In the genomic region with DNA sequence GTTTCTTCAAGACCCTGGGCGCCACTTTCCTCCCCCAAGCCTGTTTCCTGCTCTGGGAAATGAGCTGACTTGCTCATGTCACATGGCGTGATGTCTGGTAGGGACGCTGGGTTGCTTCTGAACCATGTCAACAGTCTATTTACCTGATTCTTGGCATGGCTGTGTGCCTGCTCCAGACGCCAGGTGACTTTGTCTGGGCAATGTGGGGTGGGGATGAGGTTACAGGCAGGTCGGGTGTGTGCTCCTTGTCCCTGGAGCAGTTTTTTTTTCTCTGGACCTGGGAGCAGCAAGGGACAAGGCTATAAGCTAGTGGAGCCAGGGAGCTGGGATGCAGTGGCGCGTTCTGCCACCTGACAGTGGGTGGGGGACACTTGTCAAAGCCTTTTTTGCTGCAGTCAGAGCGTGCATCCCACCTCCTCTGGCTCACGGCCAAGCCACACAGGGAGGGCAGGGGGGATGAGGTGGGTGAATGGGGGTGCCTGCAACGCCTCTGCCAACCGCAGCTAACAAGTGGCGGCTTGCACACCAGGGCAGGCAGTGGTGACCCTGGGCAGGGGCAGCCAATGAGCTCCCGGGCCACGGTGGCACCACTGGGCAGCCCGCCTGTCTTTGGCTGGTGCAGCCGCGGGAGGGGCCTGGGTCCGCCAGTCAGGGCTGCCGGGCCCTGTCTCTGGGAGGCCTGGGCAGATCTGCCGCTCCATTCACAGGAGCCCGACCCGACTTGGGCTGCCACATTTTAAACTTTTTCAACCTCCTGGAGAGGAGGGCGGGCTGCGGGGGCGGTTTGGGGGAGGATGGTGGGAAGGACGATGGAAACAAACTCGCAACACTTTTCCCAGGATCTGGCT, we compare ENCODE assay signal across 1 cellular context.
TF ChIP-seq lines count a peak whose summit lies in the region.

No MANE protein-coding gene starts in this region.

TF ChIP-seq in HepG2, 621 proteins besides CTCF, POLR2A, EP300 and RAD21 (continued from another document and continues in another):
- TF ChIP-seq, protein P1, sequence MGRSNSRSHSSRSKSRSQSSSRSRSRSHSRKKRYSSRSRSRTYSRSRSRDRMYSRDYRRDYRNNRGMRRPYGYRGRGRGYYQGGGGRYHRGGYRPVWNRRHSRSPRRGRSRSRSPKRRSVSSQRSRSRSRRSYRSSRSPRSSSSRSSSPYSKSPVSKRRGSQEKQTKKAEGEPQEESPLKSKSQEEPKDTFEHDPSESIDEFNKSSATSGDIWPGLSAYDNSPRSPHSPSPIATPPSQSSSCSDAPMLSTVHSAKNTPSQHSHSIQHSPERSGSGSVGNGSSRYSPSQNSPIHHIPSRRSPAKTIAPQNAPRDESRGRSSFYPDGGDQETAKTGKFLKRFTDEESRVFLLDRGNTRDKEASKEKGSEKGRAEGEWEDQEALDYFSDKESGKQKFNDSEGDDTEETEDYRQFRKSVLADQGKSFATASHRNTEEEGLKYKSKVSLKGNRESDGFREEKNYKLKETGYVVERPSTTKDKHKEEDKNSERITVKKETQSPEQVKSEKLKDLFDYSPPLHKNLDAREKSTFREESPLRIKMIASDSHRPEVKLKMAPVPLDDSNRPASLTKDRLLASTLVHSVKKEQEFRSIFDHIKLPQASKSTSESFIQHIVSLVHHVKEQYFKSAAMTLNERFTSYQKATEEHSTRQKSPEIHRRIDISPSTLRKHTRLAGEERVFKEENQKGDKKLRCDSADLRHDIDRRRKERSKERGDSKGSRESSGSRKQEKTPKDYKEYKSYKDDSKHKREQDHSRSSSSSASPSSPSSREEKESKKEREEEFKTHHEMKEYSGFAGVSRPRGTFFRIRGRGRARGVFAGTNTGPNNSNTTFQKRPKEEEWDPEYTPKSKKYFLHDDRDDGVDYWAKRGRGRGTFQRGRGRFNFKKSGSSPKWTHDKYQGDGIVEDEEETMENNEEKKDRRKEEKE (IDR thresholded peaks at IDR 0.05): no peak
- TF ChIP-seq CCAR2 (optimal IDR thresholded peaks at IDR 0.05; ENCODE audit: low read depth, low read length) (no peak), ZNF615 (CRISPR knock-in tag; IDR thresholded peaks at IDR 0.05; ENCODE audit: borderline replicate concordance) (no peak), ZHX1 (CRISPR knock-in tag; IDR thresholded peaks at IDR 0.05; ENCODE audit: low read depth) (no peak; the same call in 1 of the 2 replicates), ZNF207 (IDR thresholded peaks at IDR 0.05; ENCODE audit: borderline replicate concordance) (no peak), TFDP2 (CRISPR knock-in tag; IDR thresholded peaks at IDR 0.05) (peak; percentile 42; the same call in 1 of the 2 replicates), ZMYM2 (CRISPR knock-in tag; IDR thresholded peaks at IDR 0.05) (no peak), ZNF83 (CRISPR knock-in tag; IDR thresholded peaks at IDR 0.05; ENCODE audit: borderline replicate concordance) (0 out of 2 replicates have a peak, but pooled peaks have one; percentile 19), SAP130 (CRISPR knock-in tag; IDR thresholded peaks at IDR 0.05; ENCODE audit: low read depth) (peak; percentile 63), SIN3A (IDR thresholded peaks at IDR 0.05; ENCODE audit: borderline replicate concordance, low read depth, low read length) (no peak), SMAD9 (CRISPR knock-in tag; IDR thresholded peaks at IDR 0.05) (no peak), MED1 (CRISPR knock-in tag; IDR thresholded peaks at IDR 0.05) (peak; percentile 53), THRA (CRISPR knock-in tag; IDR thresholded peaks at IDR 0.05; ENCODE audit: borderline replicate concordance) (peak; percentile 16; the same call in 1 of the 2 replicates), THYN1 (CRISPR knock-in tag; IDR thresholded peaks at IDR 0.05; ENCODE audit: borderline replicate concordance, low read depth) (no peak), ZNF354B (CRISPR knock-in tag; IDR thresholded peaks at IDR 0.05) (no peak), AHR (CRISPR knock-in tag; IDR thresholded peaks at IDR 0.05) (no peak), ZNF337 (CRISPR knock-in tag; IDR thresholded peaks at IDR 0.05; ENCODE audit: borderline replicate concordance, low read depth) (no peak), ZNF563 (CRISPR knock-in tag; IDR thresholded peaks at IDR 0.05) (no peak; the same call in 1 of the 2 replicates), ZFP37 (CRISPR knock-in tag; IDR thresholded peaks at IDR 0.05; ENCODE audit: borderline replicate concordance) (no peak), PATZ1 (CRISPR knock-in tag; IDR thresholded peaks at IDR 0.05) (peak; percentile 94), ZNF766 (CRISPR knock-in tag; IDR thresholded peaks at IDR 0.05; ENCODE audit: borderline replicate concordance) (no peak), SCMH1 (CRISPR knock-in tag; IDR thresholded peaks at IDR 0.05; ENCODE audit: borderline replicate concordance) (no peak), ZHX2 (IDR thresholded peaks at IDR 0.05; ENCODE audit: low read depth) (no peak), ZHX2 (CRISPR knock-in tag; IDR thresholded peaks at IDR 0.05; ENCODE audit: borderline replicate concordance) (no peak), ADNP (CRISPR knock-in tag; IDR thresholded peaks at IDR 0.05) (no peak), SOX6 (IDR thresholded peaks at IDR 0.05) (no peak), SOX6 (CRISPR knock-in tag; IDR thresholded peaks at IDR 0.05) (no peak; the same call in 1 of the 2 replicates), ZNF547 (CRISPR knock-in tag; IDR thresholded peaks at IDR 0.05) (no peak), FOXM1 (CRISPR knock-in tag; IDR thresholded peaks at IDR 0.05) (no peak), KAT8 (CRISPR knock-in tag; IDR thresholded peaks at IDR 0.05) (peak; percentile 60; the same call in 1 of the 2 replicates), ZNF335 (CRISPR knock-in tag; IDR thresholded peaks at IDR 0.05) (no peak), MXD4 (CRISPR knock-in tag; IDR thresholded peaks at IDR 0.05) (no peak)
- TF ChIP-seq, protein P2, sequence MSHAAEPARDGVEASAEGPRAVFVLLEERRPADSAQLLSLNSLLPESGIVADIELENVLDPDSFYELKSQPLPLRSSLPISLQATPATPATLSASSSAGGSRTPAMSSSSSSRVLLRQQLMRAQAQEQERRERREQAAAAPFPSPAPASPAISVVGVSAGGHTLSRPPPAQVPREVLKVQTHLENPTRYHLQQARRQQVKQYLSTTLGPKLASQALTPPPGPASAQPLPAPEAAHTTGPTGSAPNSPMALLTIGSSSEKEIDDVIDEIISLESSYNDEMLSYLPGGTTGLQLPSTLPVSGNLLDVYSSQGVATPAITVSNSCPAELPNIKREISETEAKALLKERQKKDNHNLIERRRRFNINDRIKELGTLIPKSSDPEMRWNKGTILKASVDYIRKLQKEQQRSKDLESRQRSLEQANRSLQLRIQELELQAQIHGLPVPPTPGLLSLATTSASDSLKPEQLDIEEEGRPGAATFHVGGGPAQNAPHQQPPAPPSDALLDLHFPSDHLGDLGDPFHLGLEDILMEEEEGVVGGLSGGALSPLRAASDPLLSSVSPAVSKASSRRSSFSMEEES (CRISPR knock-in tag; IDR thresholded peaks at IDR 0.05): peak; percentile 43; the same call in 1 of the 2 replicates
- TF ChIP-seq, protein P3, sequence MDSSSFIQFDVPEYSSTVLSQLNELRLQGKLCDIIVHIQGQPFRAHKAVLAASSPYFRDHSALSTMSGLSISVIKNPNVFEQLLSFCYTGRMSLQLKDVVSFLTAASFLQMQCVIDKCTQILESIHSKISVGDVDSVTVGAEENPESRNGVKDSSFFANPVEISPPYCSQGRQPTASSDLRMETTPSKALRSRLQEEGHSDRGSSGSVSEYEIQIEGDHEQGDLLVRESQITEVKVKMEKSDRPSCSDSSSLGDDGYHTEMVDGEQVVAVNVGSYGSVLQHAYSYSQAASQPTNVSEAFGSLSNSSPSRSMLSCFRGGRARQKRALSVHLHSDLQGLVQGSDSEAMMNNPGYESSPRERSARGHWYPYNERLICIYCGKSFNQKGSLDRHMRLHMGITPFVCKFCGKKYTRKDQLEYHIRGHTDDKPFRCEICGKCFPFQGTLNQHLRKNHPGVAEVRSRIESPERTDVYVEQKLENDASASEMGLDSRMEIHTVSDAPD (CRISPR knock-in tag; IDR thresholded peaks at IDR 0.05): no peak; the same call in 1 of the 2 replicates
